ENCODE assay signal across 11 cellular contexts in genomic region chr4:147546341-147546740, GRCh38.
DNase-seq lines count a peak whose midpoint lies in the region; ATAC-seq and TF ChIP-seq lines count a peak whose summit lies in the region.
"Had no signal": no experiment of that assay in that cellular context is flagged by ENCODE, and none has a peak within 500 bp of the region (broad histone marks: within the 10 kb centered on the region; RNA-seq: fewer than 3 reads in every experiment).

No MANE protein-coding gene starts in this region.

- no peaks in the 10 kb centered on the region for H3K9me3 ChIP-seq in aorta (ENCODE audit: control insufficient read depth, low read length)
- H3K9me3 ChIP-seq: psoas muscle had no signal

- DNase-seq in HFF-Myc (ENCODE audit: extremely low read depth, low read depth) (peak; percentile 75), amniotic epithelial cell (ENCODE audit: low read depth) (peak; percentile 78), fibroblast of villous mesenchyme (ENCODE audit: low read depth) (peak; percentile 89), aorta (no peak), NCI-H2227 (lab: John Stamatoyannopoulos, UW; ENCODE audit: unreplicated experiment) (no peak), NCI-H774 (lab: John Stamatoyannopoulos, UW) (no peak), omental fat pad (ENCODE audit: low spot score) (no peak)
- DNase-seq: DND-41; psoas muscle; stimulated activated CD4-positive, alpha-beta T cell treated with anti-CD3 and anti-CD28 coated beads, Interleukin-4, amount 100 ng/mL, for 24 hours; stimulated activated naive CD8-positive, alpha-beta T cell treated with anti-CD3 and anti-CD28 coated beads, Interleukin-15, Interleukin-2, amounts not matched to agents 100 U/mL and 50 U/mL, for 24 hours had no signal

- no peaks in the 10 kb centered on the region for H3K36me3 ChIP-seq in aorta (ENCODE audit: control insufficient read depth in 1 of 2, insufficient read depth in 2 of 2, low read length in 1 of 2)

- WGBS in aorta, 2 donors: 7 to 13% methylated on average over 2 of the region's 2 CpGs

- ATAC-seq in aorta (ENCODE audit: low FRiP score) (peak; percentile 34), omental fat pad (ENCODE audit: low FRiP score) (no peak)
- ATAC-seq: psoas muscle; stimulated activated naive CD8-positive, alpha-beta T cell treated with anti-CD3 and anti-CD28 coated beads, Interleukin-15, Interleukin-2, amounts not matched to agents 100 U/mL and 50 U/mL, for 24 hours had no signal

- TF ChIP-seq CTCF in HFF-Myc (IDR thresholded peaks at IDR 0.05; ENCODE audit: low read depth, low read length, missing control alignments) (no peak), fibroblast of villous mesenchyme (IDR thresholded peaks at IDR 0.05; ENCODE audit: insufficient read depth, low read depth, low read length) (no peak), omental fat pad (IDR thresholded peaks at IDR 0.05) (no peak)

- intact Hi-C loops in aorta (cut with DNase I): no loop called here

- H3K27ac ChIP-seq in aorta (ENCODE audit: low read depth in 1 of 2, low read length in 2 of 2): no peak overlapping the region
- H3K27ac ChIP-seq: psoas muscle had no signal

- H3K27me3 ChIP-seq in aorta (ENCODE audit: control insufficient read depth in 1 of 2, insufficient read depth in 2 of 2, low read length in 1 of 2): no peaks in the 10 kb centered on the region

- peaks cover 2 to 7% of the 10 kb centered on the region in 2 donors for H3K4me1 ChIP-seq in aorta (ENCODE audit: control insufficient read depth in 1 of 2, insufficient read depth in 2 of 2, low read length in 2 of 2)
- H3K4me1 ChIP-seq: psoas muscle had no signal

- no peak overlapping the region for H3K4me3 ChIP-seq in HFF-Myc (replicated peaks; ENCODE audit: low read depth, low read length)
- no peak overlapping the region for H3K4me3 ChIP-seq in fibroblast of villous mesenchyme (ENCODE audit: low read depth, low read length)
- H3K4me3 ChIP-seq in aorta (ENCODE audit: low read length in 2 of 2): no peak overlapping the region
- H3K4me3 ChIP-seq: psoas muscle had no signal

Comparison
In these comparisons a context has a peak if more than half of its experiments do, and no peak if none do; other contexts are left out.
1. DNase-seq: peak in HFF-Myc (single experiment), amniotic epithelial cell (single experiment) and fibroblast of villous mesenchyme (single experiment); none in aorta (0 of 2), NCI-H2227 (single experiment), NCI-H774 (single experiment) and omental fat pad (single experiment).